In the genomic region with DNA sequence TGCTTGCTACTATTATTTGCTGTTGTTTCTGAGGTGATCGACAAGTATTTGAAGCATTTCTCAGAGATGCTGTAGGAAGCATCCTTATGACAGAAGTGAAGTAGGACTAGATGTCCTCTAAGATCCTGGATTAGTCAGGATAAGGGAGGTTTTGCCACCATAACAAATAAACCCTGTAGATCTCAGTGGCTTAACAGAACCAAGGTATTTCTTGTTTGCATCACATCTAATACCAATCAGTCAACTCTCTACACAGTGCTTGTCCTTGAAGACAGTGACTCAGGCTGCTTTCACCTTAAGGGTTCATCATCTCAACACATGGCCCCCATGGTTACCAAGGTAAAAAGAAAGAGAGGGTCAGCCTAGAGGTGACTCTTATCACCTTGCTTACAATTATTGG, we compare ENCODE assay signal across 8 cellular contexts.
"Had no signal": no experiment of that assay in that cellular context is flagged by ENCODE, and none has a peak within 500 bp of the region (broad histone marks: within the 10 kb centered on the region; RNA-seq: fewer than 3 reads in every experiment).

No MANE protein-coding gene starts in this region.

- H3K4me3 ChIP-seq: GM12878 had no signal

- DNase-seq: GDM1, GF-D8 had no signal

- FAIRE-seq: G401.6, GM12878, GM12891, GM12892, GM18507, GM19239 had no signal

- ATAC-seq: GM12878 had no signal
